ENCODE assay signal across 1 cellular context in genomic region chr2:39124000-39124769, GRCh38.
TF ChIP-seq lines count a peak whose summit lies in the region.

No MANE protein-coding gene starts in this region.

TF ChIP-seq in K562, 482 proteins besides CTCF, POLR2A, EP300 and RAD21 (continued from another document and continues in another):
- TF ChIP-seq ZNF609 (CRISPR knock-in tag; IDR thresholded peaks at IDR 0.05; ENCODE audit: borderline replicate concordance), result peak; percentile 65; the same call in 1 of the 2 replicates
- peak; percentile 66; the same call in 1 of the 2 replicates for TF ChIP-seq KLF6 (CRISPR knock-in tag; IDR thresholded peaks at IDR 0.05; ENCODE audit: borderline replicate concordance)
- TF ChIP-seq PYGO2 (tag; IDR thresholded peaks at IDR 0.05), result no peak
- TF ChIP-seq HEY1 (CRISPR knock-in tag; IDR thresholded peaks at IDR 0.05; ENCODE audit: borderline replicate concordance), result no peak
- TF ChIP-seq BACH1 (tag; IDR thresholded peaks at IDR 0.05), result no peak
- TF ChIP-seq ZBTB9 (CRISPR knock-in tag; IDR thresholded peaks at IDR 0.05), result peak; percentile 69; the same call in 1 of the 2 replicates
- peak; percentile 89 for TF ChIP-seq CEBPB (tag; IDR thresholded peaks at IDR 0.05)
- peak in 1 of 3 experiments; percentile 54; a peak in 1 of 6 replicates for TF ChIP-seq ZBTB11 (CRISPR knock-in tag; IDR thresholded peaks at IDR 0.05)
- peak; percentile 93 for TF ChIP-seq TFAP4 (CRISPR knock-in tag; IDR thresholded peaks at IDR 0.05; ENCODE audit: borderline replicate concordance)
- no peak for TF ChIP-seq ZFPM2 (CRISPR knock-in tag; IDR thresholded peaks at IDR 0.05)
- peak; percentile 91 for TF ChIP-seq ARID4B (CRISPR knock-in tag; IDR thresholded peaks at IDR 0.05)
- TF ChIP-seq BRF1 (IDR thresholded peaks at IDR 0.05; ENCODE audit: borderline replicate concordance, extremely low read depth, insufficient read length), result no peak
- peak; percentile 47 for TF ChIP-seq TAF9B (IDR thresholded peaks at IDR 0.05; ENCODE audit: partially characterized antibody)
- TF ChIP-seq ZNF398 (CRISPR knock-in tag; IDR thresholded peaks at IDR 0.05), result no peak
- peak; percentile 22; the same call in 1 of the 2 replicates for TF ChIP-seq ZNF740 (CRISPR knock-in tag; IDR thresholded peaks at IDR 0.05)
- TF ChIP-seq ZNF740 (tag; IDR thresholded peaks at IDR 0.05), result no peak
- TF ChIP-seq SFPQ (IDR thresholded peaks at IDR 0.05; ENCODE audit: low read depth, low read length), result no peak
- TF ChIP-seq ZNF165 (CRISPR knock-in tag; IDR thresholded peaks at IDR 0.05; ENCODE audit: borderline replicate concordance), result peak; percentile 43; the same call in 1 of the 2 replicates
- TF ChIP-seq ZBED1 (IDR thresholded peaks at IDR 0.05), result peak; percentile 44; the same call in 1 of the 2 replicates
- TF ChIP-seq CHD4 (IDR thresholded peaks at IDR 0.05; ENCODE audit: insufficient read depth, insufficient replicate concordance, low read depth, low read length, poor library complexity, severe bottlenecking), result no peak
- peak; percentile 49 for TF ChIP-seq E2F8 (IDR thresholded peaks at IDR 0.05; ENCODE audit: low read depth, partially characterized antibody)
- TF ChIP-seq CREB1 (IDR thresholded peaks at IDR 0.05), result peak; percentile 97
- TF ChIP-seq CREB1 (CRISPR knock-in tag; IDR thresholded peaks at IDR 0.05), result peak; percentile 97
- TF ChIP-seq NCOA6 (IDR thresholded peaks at IDR 0.05), result peak; percentile 54; the same call in 1 of the 2 replicates
- TF ChIP-seq ATF7 (IDR thresholded peaks at IDR 0.05), result peak; percentile 69
- no peak for TF ChIP-seq SRF (CRISPR knock-in tag; IDR thresholded peaks at IDR 0.05)
- no peak for TF ChIP-seq TCFL5 (CRISPR knock-in tag; conservative IDR thresholded peaks at IDR 0.05)
- 0 out of 2 replicates have a peak, but pooled peaks have one; percentile 9 for TF ChIP-seq ZSCAN32 (CRISPR knock-in tag; IDR thresholded peaks at IDR 0.05)
- no peak for TF ChIP-seq WHSC1 (IDR thresholded peaks at IDR 0.05; ENCODE audit: low read length)
- peak; percentile 83 for TF ChIP-seq JUND (IDR thresholded peaks at IDR 0.05; ENCODE audit: borderline replicate concordance, low read depth, low read length)
- TF ChIP-seq JUND (tag; IDR thresholded peaks at IDR 0.05; ENCODE audit: borderline replicate concordance, low read depth, low read length), result no peak; the same call in 2 of the 3 replicates
- TF ChIP-seq FIP1L1 (IDR thresholded peaks at IDR 0.05; ENCODE audit: low read depth, low read length, poor library complexity, severe bottlenecking), result peak; percentile 67
- TF ChIP-seq SAP30 (IDR thresholded peaks at IDR 0.05; ENCODE audit: borderline replicate concordance, insufficient read depth, low read depth, low read length, poor library complexity, severe bottlenecking), result no peak
- TF ChIP-seq SMARCB1 (IDR thresholded peaks at IDR 0.05; ENCODE audit: insufficient read length, low read depth), result peak; percentile 35
